1 cellular context compared by ENCODE assay signal in the genomic region with DNA sequence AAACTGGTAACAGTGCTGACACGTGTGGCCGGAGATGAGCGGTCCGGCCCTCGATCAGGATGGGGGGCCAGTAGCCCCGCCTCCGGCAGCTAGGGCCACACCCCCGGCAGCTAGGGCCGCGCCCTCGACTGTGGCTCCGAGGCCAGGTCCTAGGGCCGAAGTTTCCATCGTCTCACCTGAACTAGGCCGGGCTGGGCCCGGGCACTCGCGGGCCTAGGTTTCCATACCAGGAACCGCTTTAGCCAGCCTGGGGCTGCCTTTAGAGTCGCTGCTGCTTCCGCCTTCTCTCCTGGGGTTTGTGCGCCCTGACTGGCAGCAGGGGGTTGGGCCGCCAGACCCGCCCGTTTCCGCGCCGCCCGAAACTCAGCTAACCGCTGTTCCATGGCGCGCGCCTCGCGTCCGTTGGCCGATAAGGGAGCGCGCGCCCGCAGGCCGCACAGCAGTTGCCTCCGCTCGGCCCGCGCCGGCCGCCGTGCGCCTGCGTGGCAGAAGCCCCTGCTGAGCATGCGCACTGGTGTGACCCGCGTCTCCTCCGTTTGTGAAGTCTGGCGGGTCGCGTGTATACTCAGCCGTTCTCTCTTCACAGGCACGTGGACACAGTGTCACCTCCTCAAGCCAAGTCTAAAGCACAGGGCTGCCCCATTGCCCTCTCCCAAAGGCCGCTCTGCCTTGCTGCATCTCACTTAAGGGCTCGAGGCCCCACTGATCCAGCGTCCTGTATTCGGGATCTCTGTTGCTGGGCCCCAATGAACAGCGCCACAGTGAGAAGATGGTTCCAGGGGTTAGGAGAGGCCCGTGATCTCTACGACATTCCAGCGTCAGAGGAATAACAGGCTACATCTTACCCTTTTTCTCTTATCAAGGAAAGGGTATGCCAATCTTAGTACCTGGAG.
A peak's percentile ranks its signal among the peaks of the same experiment; 100 is the strongest.
TF ChIP-seq lines count a peak whose summit lies in the region.

A gene with protein sequence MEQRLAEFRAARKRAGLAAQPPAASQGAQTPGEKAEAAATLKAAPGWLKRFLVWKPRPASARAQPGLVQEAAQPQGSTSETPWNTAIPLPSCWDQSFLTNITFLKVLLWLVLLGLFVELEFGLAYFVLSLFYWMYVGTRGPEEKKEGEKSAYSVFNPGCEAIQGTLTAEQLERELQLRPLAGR (minus strand): TSS at position 480 of the 893 bp plus-strand sequence. CDS start 97 bp downstream, at position 383.

TF ChIP-seq in H1, 55 proteins besides CTCF, POLR2A, EP300 and RAD21 (continues in another document):
- peak; percentile 87 for TF ChIP-seq FOSL1 (IDR thresholded peaks at IDR 0.05; ENCODE audit: insufficient read depth, low read depth, low read length)
- TF ChIP-seq RNF2 (IDR thresholded peaks at IDR 0.05; ENCODE audit: borderline replicate concordance, low read depth, low read length, missing control alignments, poor library complexity, severe bottlenecking): no peak
- TF ChIP-seq SP1 (IDR thresholded peaks at IDR 0.05; ENCODE audit: low read depth, low read length): peak; percentile 62; the same call in 1 of the 2 replicates
- TF ChIP-seq CBX8 (IDR thresholded peaks at IDR 0.05; ENCODE audit: borderline replicate concordance, low read depth, low read length): no peak
- no peak for TF ChIP-seq CTBP2 (IDR thresholded peaks at IDR 0.05; ENCODE audit: borderline replicate concordance, insufficient read depth, insufficient read length, low read length)
- peak; percentile 99 for TF ChIP-seq NRF1 (IDR thresholded peaks at IDR 0.05; ENCODE audit: low read depth, low read length)
- no peak for TF ChIP-seq CHD2 (IDR thresholded peaks at IDR 0.05; ENCODE audit: low read length)
- TF ChIP-seq EGR1 (IDR thresholded peaks at IDR 0.05; ENCODE audit: borderline replicate concordance, low read depth, low read length): no peak
- TF ChIP-seq PHF8 (conservative IDR thresholded peaks at IDR 0.05; ENCODE audit: low read depth, low read length): peak; percentile 97
- TF ChIP-seq SP2 (IDR thresholded peaks at IDR 0.05; ENCODE audit: low read length): no peak
- no peak for TF ChIP-seq RXRA (IDR thresholded peaks at IDR 0.05; ENCODE audit: insufficient read depth, low read depth, low read length)
- TF ChIP-seq, protein P1, sequence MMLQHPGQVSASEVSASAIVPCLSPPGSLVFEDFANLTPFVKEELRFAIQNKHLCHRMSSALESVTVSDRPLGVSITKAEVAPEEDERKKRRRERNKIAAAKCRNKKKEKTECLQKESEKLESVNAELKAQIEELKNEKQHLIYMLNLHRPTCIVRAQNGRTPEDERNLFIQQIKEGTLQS (IDR thresholded peaks at IDR 0.05; ENCODE audit: insufficient read depth, low read depth, low read length): 0 out of 2 replicates have a peak, but pooled peaks have one; percentile 2
- TF ChIP-seq SRF (IDR thresholded peaks at IDR 0.05; ENCODE audit: low read depth, low read length): no peak
- peak; percentile 58 for TF ChIP-seq POLR2AphosphoS5 (IDR thresholded peaks at IDR 0.05; ENCODE audit: low read depth, low read length)
- no peak for TF ChIP-seq JUND (IDR thresholded peaks at IDR 0.05; ENCODE audit: low read length)
- TF ChIP-seq ASH2L (IDR thresholded peaks at IDR 0.05; ENCODE audit: low read length): peak; percentile 98
- TF ChIP-seq, protein P2, sequence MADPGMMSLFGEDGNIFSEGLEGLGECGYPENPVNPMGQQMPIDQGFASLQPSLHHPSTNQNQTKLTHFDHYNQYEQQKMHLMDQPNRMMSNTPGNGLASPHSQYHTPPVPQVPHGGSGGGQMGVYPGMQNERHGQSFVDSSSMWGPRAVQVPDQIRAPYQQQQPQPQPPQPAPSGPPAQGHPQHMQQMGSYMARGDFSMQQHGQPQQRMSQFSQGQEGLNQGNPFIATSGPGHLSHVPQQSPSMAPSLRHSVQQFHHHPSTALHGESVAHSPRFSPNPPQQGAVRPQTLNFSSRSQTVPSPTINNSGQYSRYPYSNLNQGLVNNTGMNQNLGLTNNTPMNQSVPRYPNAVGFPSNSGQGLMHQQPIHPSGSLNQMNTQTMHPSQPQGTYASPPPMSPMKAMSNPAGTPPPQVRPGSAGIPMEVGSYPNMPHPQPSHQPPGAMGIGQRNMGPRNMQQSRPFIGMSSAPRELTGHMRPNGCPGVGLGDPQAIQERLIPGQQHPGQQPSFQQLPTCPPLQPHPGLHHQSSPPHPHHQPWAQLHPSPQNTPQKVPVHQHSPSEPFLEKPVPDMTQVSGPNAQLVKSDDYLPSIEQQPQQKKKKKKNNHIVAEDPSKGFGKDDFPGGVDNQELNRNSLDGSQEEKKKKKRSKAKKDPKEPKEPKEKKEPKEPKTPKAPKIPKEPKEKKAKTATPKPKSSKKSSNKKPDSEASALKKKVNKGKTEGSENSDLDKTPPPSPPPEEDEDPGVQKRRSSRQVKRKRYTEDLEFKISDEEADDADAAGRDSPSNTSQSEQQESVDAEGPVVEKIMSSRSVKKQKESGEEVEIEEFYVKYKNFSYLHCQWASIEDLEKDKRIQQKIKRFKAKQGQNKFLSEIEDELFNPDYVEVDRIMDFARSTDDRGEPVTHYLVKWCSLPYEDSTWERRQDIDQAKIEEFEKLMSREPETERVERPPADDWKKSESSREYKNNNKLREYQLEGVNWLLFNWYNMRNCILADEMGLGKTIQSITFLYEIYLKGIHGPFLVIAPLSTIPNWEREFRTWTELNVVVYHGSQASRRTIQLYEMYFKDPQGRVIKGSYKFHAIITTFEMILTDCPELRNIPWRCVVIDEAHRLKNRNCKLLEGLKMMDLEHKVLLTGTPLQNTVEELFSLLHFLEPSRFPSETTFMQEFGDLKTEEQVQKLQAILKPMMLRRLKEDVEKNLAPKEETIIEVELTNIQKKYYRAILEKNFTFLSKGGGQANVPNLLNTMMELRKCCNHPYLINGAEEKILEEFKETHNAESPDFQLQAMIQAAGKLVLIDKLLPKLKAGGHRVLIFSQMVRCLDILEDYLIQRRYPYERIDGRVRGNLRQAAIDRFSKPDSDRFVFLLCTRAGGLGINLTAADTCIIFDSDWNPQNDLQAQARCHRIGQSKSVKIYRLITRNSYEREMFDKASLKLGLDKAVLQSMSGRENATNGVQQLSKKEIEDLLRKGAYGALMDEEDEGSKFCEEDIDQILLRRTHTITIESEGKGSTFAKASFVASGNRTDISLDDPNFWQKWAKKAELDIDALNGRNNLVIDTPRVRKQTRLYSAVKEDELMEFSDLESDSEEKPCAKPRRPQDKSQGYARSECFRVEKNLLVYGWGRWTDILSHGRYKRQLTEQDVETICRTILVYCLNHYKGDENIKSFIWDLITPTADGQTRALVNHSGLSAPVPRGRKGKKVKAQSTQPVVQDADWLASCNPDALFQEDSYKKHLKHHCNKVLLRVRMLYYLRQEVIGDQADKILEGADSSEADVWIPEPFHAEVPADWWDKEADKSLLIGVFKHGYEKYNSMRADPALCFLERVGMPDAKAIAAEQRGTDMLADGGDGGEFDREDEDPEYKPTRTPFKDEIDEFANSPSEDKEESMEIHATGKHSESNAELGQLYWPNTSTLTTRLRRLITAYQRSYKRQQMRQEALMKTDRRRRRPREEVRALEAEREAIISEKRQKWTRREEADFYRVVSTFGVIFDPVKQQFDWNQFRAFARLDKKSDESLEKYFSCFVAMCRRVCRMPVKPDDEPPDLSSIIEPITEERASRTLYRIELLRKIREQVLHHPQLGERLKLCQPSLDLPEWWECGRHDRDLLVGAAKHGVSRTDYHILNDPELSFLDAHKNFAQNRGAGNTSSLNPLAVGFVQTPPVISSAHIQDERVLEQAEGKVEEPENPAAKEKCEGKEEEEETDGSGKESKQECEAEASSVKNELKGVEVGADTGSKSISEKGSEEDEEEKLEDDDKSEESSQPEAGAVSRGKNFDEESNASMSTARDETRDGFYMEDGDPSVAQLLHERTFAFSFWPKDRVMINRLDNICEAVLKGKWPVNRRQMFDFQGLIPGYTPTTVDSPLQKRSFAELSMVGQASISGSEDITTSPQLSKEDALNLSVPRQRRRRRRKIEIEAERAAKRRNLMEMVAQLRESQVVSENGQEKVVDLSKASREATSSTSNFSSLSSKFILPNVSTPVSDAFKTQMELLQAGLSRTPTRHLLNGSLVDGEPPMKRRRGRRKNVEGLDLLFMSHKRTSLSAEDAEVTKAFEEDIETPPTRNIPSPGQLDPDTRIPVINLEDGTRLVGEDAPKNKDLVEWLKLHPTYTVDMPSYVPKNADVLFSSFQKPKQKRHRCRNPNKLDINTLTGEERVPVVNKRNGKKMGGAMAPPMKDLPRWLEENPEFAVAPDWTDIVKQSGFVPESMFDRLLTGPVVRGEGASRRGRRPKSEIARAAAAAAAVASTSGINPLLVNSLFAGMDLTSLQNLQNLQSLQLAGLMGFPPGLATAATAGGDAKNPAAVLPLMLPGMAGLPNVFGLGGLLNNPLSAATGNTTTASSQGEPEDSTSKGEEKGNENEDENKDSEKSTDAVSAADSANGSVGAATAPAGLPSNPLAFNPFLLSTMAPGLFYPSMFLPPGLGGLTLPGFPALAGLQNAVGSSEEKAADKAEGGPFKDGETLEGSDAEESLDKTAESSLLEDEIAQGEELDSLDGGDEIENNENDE (IDR thresholded peaks at IDR 0.05; ENCODE audit: insufficient replicate concordance, low read length): no peak
- no peak for TF ChIP-seq JUN (IDR thresholded peaks at IDR 0.05; ENCODE audit: low read depth, low read length)
- TF ChIP-seq TAF1 (IDR thresholded peaks at IDR 0.05; ENCODE audit: low read depth, low read length): peak; percentile 85
- TF ChIP-seq YY1 (IDR thresholded peaks at IDR 0.05; ENCODE audit: low read depth, low read length): peak; percentile 19; the same call in 1 of the 2 replicates
- TF ChIP-seq GTF2F1 (IDR thresholded peaks at IDR 0.05; ENCODE audit: borderline replicate concordance, low read depth, low read length): no peak
- no peak for TF ChIP-seq HDAC6 (IDR thresholded peaks at IDR 0.05; ENCODE audit: low read depth, low read length)
- no peak for TF ChIP-seq ZNF274 (IDR thresholded peaks at IDR 0.05; ENCODE audit: borderline replicate concordance, extremely low read depth, low read length)
- TF ChIP-seq, protein P3, sequence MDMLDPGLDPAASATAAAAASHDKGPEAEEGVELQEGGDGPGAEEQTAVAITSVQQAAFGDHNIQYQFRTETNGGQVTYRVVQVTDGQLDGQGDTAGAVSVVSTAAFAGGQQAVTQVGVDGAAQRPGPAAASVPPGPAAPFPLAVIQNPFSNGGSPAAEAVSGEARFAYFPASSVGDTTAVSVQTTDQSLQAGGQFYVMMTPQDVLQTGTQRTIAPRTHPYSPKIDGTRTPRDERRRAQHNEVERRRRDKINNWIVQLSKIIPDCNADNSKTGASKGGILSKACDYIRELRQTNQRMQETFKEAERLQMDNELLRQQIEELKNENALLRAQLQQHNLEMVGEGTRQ (IDR thresholded peaks at IDR 0.05; ENCODE audit: low read length): no peak
- no peak for TF ChIP-seq POU5F1 (IDR thresholded peaks at IDR 0.05; ENCODE audit: low read depth, low read length)
- TF ChIP-seq TEAD4 (IDR thresholded peaks at IDR 0.05; ENCODE audit: low read depth, low read length): no peak; the same call in 1 of the 2 replicates
- TF ChIP-seq RFX5 (IDR thresholded peaks at IDR 0.05; ENCODE audit: borderline replicate concordance, low read depth, low read length): no peak
- TF ChIP-seq BRCA1 (IDR thresholded peaks at IDR 0.05; ENCODE audit: low read depth, low read length): no peak
- no peak for TF ChIP-seq KDM1A (IDR thresholded peaks at IDR 0.05; ENCODE audit: borderline replicate concordance, low read length)
- no peak for TF ChIP-seq GABPA (IDR thresholded peaks at IDR 0.05; ENCODE audit: borderline replicate concordance, insufficient read depth, low read length)
- TF ChIP-seq SIRT6 (IDR thresholded peaks at IDR 0.05; ENCODE audit: low read length): no peak
- peak in 1 of 2 experiments; percentile 82; a peak in 2 of 4 replicates for TF ChIP-seq SIN3A (conservative IDR thresholded peaks at IDR 0.05 in 1 of 2, IDR thresholded peaks at IDR 0.05 in 1 of 2; ENCODE audit: low read depth in 1 of 2, low read length in 2 of 2)
- no peak for TF ChIP-seq CEBPB (IDR thresholded peaks at IDR 0.05; ENCODE audit: low read depth, low read length)
- 0 out of 2 replicates have a peak, but pooled peaks have one; percentile 24 for TF ChIP-seq SUZ12 (IDR thresholded peaks at IDR 0.05; ENCODE audit: low read length)
- no peak for TF ChIP-seq MAFK (IDR thresholded peaks at IDR 0.05; ENCODE audit: low read depth, low read length)
- TF ChIP-seq KDM4A (IDR thresholded peaks at IDR 0.05; ENCODE audit: low read depth, low read length, severe bottlenecking): peak; percentile 77
- TF ChIP-seq NANOG (IDR thresholded peaks at IDR 0.05; ENCODE audit: insufficient read depth, low read depth, low read length, poor library complexity, severe bottlenecking): no peak
- no peak for TF ChIP-seq CHD1 (IDR thresholded peaks at IDR 0.05; ENCODE audit: low read depth, low read length)
- TF ChIP-seq RBBP5 (IDR thresholded peaks at IDR 0.05; ENCODE audit: borderline replicate concordance, low read depth, low read length): peak; percentile 88; the same call in 1 of the 2 replicates
- TF ChIP-seq TAF7 (optimal IDR thresholded peaks at IDR 0.05; ENCODE audit: borderline replicate concordance, low read depth, low read length): peak; percentile 55
- TF ChIP-seq TCF12 (IDR thresholded peaks at IDR 0.05; ENCODE audit: low read depth, low read length): no peak
- TF ChIP-seq SAP30 (IDR thresholded peaks at IDR 0.05; ENCODE audit: insufficient read depth, insufficient replicate concordance, low read length): peak; percentile 53
- TF ChIP-seq SIX5 (IDR thresholded peaks at IDR 0.05; ENCODE audit: low read depth, low read length): no peak
- no peak for TF ChIP-seq BCL11A (IDR thresholded peaks at IDR 0.05; ENCODE audit: low read depth in 2 of 2, low read length in 2 of 2)
- no peak for TF ChIP-seq CREB1 (IDR thresholded peaks at IDR 0.05)
- TF ChIP-seq, protein P4, sequence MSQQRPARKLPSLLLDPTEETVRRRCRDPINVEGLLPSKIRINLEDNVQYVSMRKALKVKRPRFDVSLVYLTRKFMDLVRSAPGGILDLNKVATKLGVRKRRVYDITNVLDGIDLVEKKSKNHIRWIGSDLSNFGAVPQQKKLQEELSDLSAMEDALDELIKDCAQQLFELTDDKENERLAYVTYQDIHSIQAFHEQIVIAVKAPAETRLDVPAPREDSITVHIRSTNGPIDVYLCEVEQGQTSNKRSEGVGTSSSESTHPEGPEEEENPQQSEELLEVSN (IDR thresholded peaks at IDR 0.05): peak; percentile 95
- TF ChIP-seq CBX5 (IDR thresholded peaks at IDR 0.05; ENCODE audit: low read depth, low read length): no peak
- no peak for TF ChIP-seq KDM5A (IDR thresholded peaks at IDR 0.05; ENCODE audit: low read length)
- TF ChIP-seq, protein P5, sequence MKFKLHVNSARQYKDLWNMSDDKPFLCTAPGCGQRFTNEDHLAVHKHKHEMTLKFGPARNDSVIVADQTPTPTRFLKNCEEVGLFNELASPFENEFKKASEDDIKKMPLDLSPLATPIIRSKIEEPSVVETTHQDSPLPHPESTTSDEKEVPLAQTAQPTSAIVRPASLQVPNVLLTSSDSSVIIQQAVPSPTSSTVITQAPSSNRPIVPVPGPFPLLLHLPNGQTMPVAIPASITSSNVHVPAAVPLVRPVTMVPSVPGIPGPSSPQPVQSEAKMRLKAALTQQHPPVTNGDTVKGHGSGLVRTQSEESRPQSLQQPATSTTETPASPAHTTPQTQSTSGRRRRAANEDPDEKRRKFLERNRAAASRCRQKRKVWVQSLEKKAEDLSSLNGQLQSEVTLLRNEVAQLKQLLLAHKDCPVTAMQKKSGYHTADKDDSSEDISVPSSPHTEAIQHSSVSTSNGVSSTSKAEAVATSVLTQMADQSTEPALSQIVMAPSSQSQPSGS (IDR thresholded peaks at IDR 0.05; ENCODE audit: low read length): no peak
- 0 out of 4 replicates have a peak, but pooled peaks of 1 of the 2 experiments have one; percentile 47 for TF ChIP-seq HDAC2 (IDR thresholded peaks at IDR 0.05; ENCODE audit: borderline replicate concordance in 1 of 2, low read depth in 2 of 2, low read length in 2 of 2)
- TF ChIP-seq BACH1 (IDR thresholded peaks at IDR 0.05; ENCODE audit: low read length): no peak
